Comparison of ENCODE assay signal across 8 cellular contexts in genomic region chr10:132397671-132398565, GRCh38. TPM values are rescaled to one million over a fixed set of nuclear protein-coding genes. Genes with fewer than 3 reads are reported as not detected.
DNase-seq lines count a peak whose midpoint lies in the region; ATAC-seq, FAIRE-seq and TF ChIP-seq lines count a peak whose summit lies in the region.

No MANE protein-coding gene starts in this region.

- TSS peak; percentile 44 for BruUV-seq in PC-3 (replicated peaks; lab: Mats Ljungman, UMichigan)

- H3K36me3 ChIP-seq in ES-I3 (ENCODE audit: insufficient read depth, low read length) (no peaks in the 10 kb centered on the region), PC-3 (ENCODE audit: low read depth, low read length) (no peaks in the 10 kb centered on the region), small intestine (ENCODE audit: control insufficient read depth in 2 of 2, insufficient read depth in 2 of 2, low read length in 2 of 2) (no peaks in the 10 kb centered on the region)

- no peaks in the 10 kb centered on the region for H3K27me3 ChIP-seq in PC-3 (ENCODE audit: low read length)
- H3K27me3 ChIP-seq in small intestine (ENCODE audit: control insufficient read depth in 2 of 2, insufficient read depth in 2 of 2, low read length in 2 of 2): no peaks in the 10 kb centered on the region

- H3K4me3 ChIP-seq in PC-3 (ENCODE audit: low read length): peak overlapping the region; percentile 84
- peak overlapping the region; percentile 50 for H3K4me3 ChIP-seq in astrocyte of the cerebellum (ENCODE audit: low read depth, low read length)
- peak overlapping the region; percentile 17 for H3K4me3 ChIP-seq in iPS-11a (ENCODE audit: low read depth, low read length)
- peak overlapping the region; percentile 87 to 89 for H3K4me3 ChIP-seq in small intestine (ENCODE audit: low read depth in 1 of 2, low read length in 2 of 2)

- no peaks in the 10 kb centered on the region for H4K20me1 ChIP-seq in PC-3 (ENCODE audit: low read length)

- FAIRE-seq in small intestine (lab: Jason Lieb, UNC): no peak

- DNase-seq in PC-3 (peak; percentile 69), astrocyte of the cerebellum (ENCODE audit: low read depth) (no peak), small intestine (peak; percentile 69), NCI-H2081 treated with DMSO at 0.1 percent for 48 hours (lab: John Stamatoyannopoulos, UW) (no peak), HEK293T (ENCODE audit: extremely low spot score) (no peak)

- peak overlapping the region; percentile 70 for H3K9ac ChIP-seq in ES-I3 (ENCODE audit: low read depth, low read length)
- H3K9ac ChIP-seq in PC-3 (ENCODE audit: low read length): peak overlapping the region; percentile 86

- TF ChIP-seq CTCF in PC-3 (conservative IDR thresholded peaks at IDR 0.05; ENCODE audit: low read depth, low read length) (no peak), astrocyte of the cerebellum (IDR thresholded peaks at IDR 0.05; ENCODE audit: low read depth, low read length, missing control alignments) (no peak)

- CTCF ChIA-PET in PC-3 (lab: Charles Lee): no interaction called here
- CTCF ChIA-PET in HEK293T (lab: Yijun Ruan, JAX): no interaction called here

- no peaks in the 10 kb centered on the region for H3F3A ChIP-seq in PC-3 (ENCODE audit: low read length, unreplicated experiment)

- H3K9me3 ChIP-seq in ES-I3 (ENCODE audit: control insufficient read depth, insufficient read depth, low read length) (no peaks in the 10 kb centered on the region), PC-3 (ENCODE audit: low read length) (no peaks in the 10 kb centered on the region), small intestine (ENCODE audit: control insufficient read depth, low read depth) (no peaks in the 10 kb centered on the region)

- POLR2A ChIA-PET in PC-3 (lab: Charles Lee; ENCODE audit: unreplicated experiment) (no interaction called here), HEK293T (lab: Yijun Ruan, JAX) (interaction anchor here (1.4 kb wide), 1 partner anchor 36 kb away, joined by 5 read pairs; no protein-coding TSS in a partner anchor)

- intact Hi-C loops in PC-3 (cut with micrococcal nuclease): no loop called here

- peak; percentile 40 for ATAC-seq in HG02678 (IDR thresholded peaks at IDR 0.05; ENCODE audit: unreplicated experiment)
- peak; percentile 53 for ATAC-seq in PC-3

- in situ Hi-C loops in astrocyte of the cerebellum (cut with HindIII; ENCODE audit: low sequenced_read_pairs): no loop called here

- peaks cover 55% of the 10 kb centered on the region for H3K79me2 ChIP-seq in PC-3 (ENCODE audit: low read length)

- peaks cover 4% of the 10 kb centered on the region; the same call in 1 of the 2 replicates for H3K4me1 ChIP-seq in ES-I3 (ENCODE audit: insufficient read depth, low read length)
- H3K4me1 ChIP-seq in PC-3 (ENCODE audit: insufficient read depth, low read length): peaks cover 21% of the 10 kb centered on the region
- H3K4me1 ChIP-seq in small intestine (ENCODE audit: control insufficient read depth in 2 of 2, insufficient read depth in 1 of 2, low read depth in 1 of 2, low read length in 1 of 2): peaks cover 5 to 6% of the 10 kb centered on the region in 2 donors

- WGBS in small intestine, 3 donors: 10 to 19% (median 13%) methylated on average over 40 of the region's 40 CpGs

- peak overlapping the region; percentile 64 for H2AFZ ChIP-seq in PC-3 (ENCODE audit: low read length)

- no peaks in the 10 kb centered on the region for H3K9me2 ChIP-seq in PC-3 (replicated peaks; ENCODE audit: low read length)

- H3K4me2 ChIP-seq in PC-3 (ENCODE audit: low read length): peak overlapping the region; percentile 93

- peak overlapping the region; percentile 78 for H3K27ac ChIP-seq in PC-3 (ENCODE audit: low read length)
- H3K27ac ChIP-seq in small intestine (ENCODE audit: low read depth in 1 of 2, low read length in 1 of 2): peak overlapping the region; percentile 35 to 86

TF ChIP-seq in HEK293T, 16 proteins besides CTCF, POLR2A, EP300 and RAD21:
- TF ChIP-seq HDGF (IDR thresholded peaks at IDR 0.05; ENCODE audit: borderline replicate concordance) (no peak), ZNF384 (IDR thresholded peaks at IDR 0.05) (no peak), SUZ12 (IDR thresholded peaks at IDR 0.05) (no peak), LEF1 (IDR thresholded peaks at IDR 0.05; ENCODE audit: borderline replicate concordance) (no peak), FOXM1 (IDR thresholded peaks at IDR 0.05; ENCODE audit: borderline replicate concordance) (no peak), FOXK2 (IDR thresholded peaks at IDR 0.05) (no peak), FOXA1 (IDR thresholded peaks at IDR 0.05) (no peak), BHLHE40 (IDR thresholded peaks at IDR 0.05; ENCODE audit: borderline replicate concordance) (no peak), ELF4 (IDR thresholded peaks at IDR 0.05) (no peak), SP1 (IDR thresholded peaks at IDR 0.05) (no peak)
TF ChIP-seq in HEK293T: peak in this region for 0.

RNA-seq across cellular contexts. Expression of gene PWWP2B, which starts 0.9 kb away (rescaled TPM):
- total RNA-seq in PC-3 (2014; rRNA removed): 24.5 and 41.5 TPM in 2 replicates
- 10 to 100 TPM in 1 of 3 donors, 1 to 10 TPM in 2; 7.0 to 14.7 (median 9.2) TPM for polyA plus RNA-seq in small intestine

Comparison
In these comparisons a context has a peak if more than half of its experiments do, and no peak if none do; other contexts are left out.
1. DNase-seq: peak in PC-3 (single experiment) and small intestine (single experiment); none in astrocyte of the cerebellum (single experiment), NCI-H2081 treated with DMSO at 0.1 percent for 48 hours (single experiment) and HEK293T (single experiment).
2. H3K4me3 ChIP-seq: peak in every context shown above with its lines; median percentile 88 in small intestine; 84 in PC-3; 50 in astrocyte of the cerebellum; 17 in iPS-11a.